3 cellular contexts compared by ENCODE assay signal in genomic region chr1:209395169-209395568, GRCh38.
TF ChIP-seq lines count a peak whose summit lies in the region.

No MANE protein-coding gene starts in this region.

TF ChIP-seq in SK-N-SH, 30 proteins besides CTCF, POLR2A, EP300 and RAD21:
- TF ChIP-seq IRF3 (IDR thresholded peaks at IDR 0.05; ENCODE audit: low read depth, low read length) (no peak), FOSL2 (IDR thresholded peaks at IDR 0.05; ENCODE audit: borderline replicate concordance, low read depth) (no peak), USF1 (IDR thresholded peaks at IDR 0.05; ENCODE audit: borderline replicate concordance, low read depth) (no peak), TEAD4 (IDR thresholded peaks at IDR 0.05; ENCODE audit: borderline replicate concordance, insufficient read depth) (no peak), RCOR1 (IDR thresholded peaks at IDR 0.05; ENCODE audit: low read length) (no peak), MEF2A (IDR thresholded peaks at IDR 0.05; ENCODE audit: borderline replicate concordance, low read depth) (no peak), MXI1 (IDR thresholded peaks at IDR 0.05; ENCODE audit: low read depth, low read length) (no peak), FOXM1 (IDR thresholded peaks at IDR 0.05; ENCODE audit: low read depth) (no peak), MAX (IDR thresholded peaks at IDR 0.05; ENCODE audit: low read depth) (no peak)

TF ChIP-seq in SK-N-SH treated with all-trans-retinoic acid at 6 μM for 48 hours, 23 proteins besides CTCF, POLR2A, EP300 and RAD21:
- TF ChIP-seq ZNF70 (CRISPR knock-in tag; IDR thresholded peaks at IDR 0.05): no peak
- TF ChIP-seq TSHZ2 (CRISPR knock-in tag; IDR thresholded peaks at IDR 0.05): no peak
- TF ChIP-seq OSR1 (CRISPR knock-in tag; IDR thresholded peaks at IDR 0.05): no peak
- no peak for TF ChIP-seq PPARA (CRISPR knock-in tag; IDR thresholded peaks at IDR 0.05; ENCODE audit: borderline replicate concordance)
- TF ChIP-seq ZNF565 (CRISPR knock-in tag; conservative IDR thresholded peaks at IDR 0.05; ENCODE audit: low read depth): no peak
- TF ChIP-seq BACH2 (CRISPR knock-in tag; IDR thresholded peaks at IDR 0.05; ENCODE audit: borderline replicate concordance): no peak
- TF ChIP-seq ISL1 (CRISPR knock-in tag; IDR thresholded peaks at IDR 0.05): no peak

TF ChIP-seq in H1, 55 proteins besides CTCF, POLR2A, EP300 and RAD21:
- TF ChIP-seq KDM1A (IDR thresholded peaks at IDR 0.05; ENCODE audit: borderline replicate concordance, low read length) (no peak), FOSL1 (IDR thresholded peaks at IDR 0.05; ENCODE audit: insufficient read depth, low read depth, low read length) (no peak), SP1 (IDR thresholded peaks at IDR 0.05; ENCODE audit: low read depth, low read length) (no peak)
